In genomic region chr7:148402159-148402558, GRCh38 we compare ENCODE assay signal across 18 cellular contexts.
DNase-seq lines count a peak whose midpoint lies in the region; ATAC-seq, FAIRE-seq and TF ChIP-seq lines count a peak whose summit lies in the region.
"Had no signal": no experiment of that assay in that cellular context is flagged by ENCODE, and none has a peak within 500 bp of the region (broad histone marks: within the 10 kb centered on the region; RNA-seq: fewer than 3 reads in every experiment).

No MANE protein-coding gene starts in this region.

- H3K27me3 ChIP-seq in KMS-11 (ENCODE audit: insufficient read depth, low read depth), result no peaks in the 10 kb centered on the region
- H3K27me3 ChIP-seq in keratinocyte (ENCODE audit: control insufficient read depth, extremely low read depth, insufficient read depth, low read length), result no peaks in the 10 kb centered on the region
- H3K27me3 ChIP-seq: brain microvascular endothelial cell, dorsolateral prefrontal cortex had no signal

- no peak for TF ChIP-seq CTCF in KMS-11 (conservative IDR thresholded peaks at IDR 0.05; ENCODE audit: low read depth, low read length)
- TF ChIP-seq CTCF in keratinocyte (optimal IDR thresholded peaks at IDR 0.05 in 1 of 3, IDR thresholded peaks at IDR 0.05 in 1 of 3, conservative IDR thresholded peaks at IDR 0.05 in 1 of 3; ENCODE audit: extremely low read depth in 1 of 3, insufficient read depth in 2 of 3, low read length in 3 of 3), result no peak

- H4K20me1 ChIP-seq in KMS-11 (ENCODE audit: insufficient read depth) (no peaks in the 10 kb centered on the region), keratinocyte (ENCODE audit: control insufficient read depth, extremely low read depth, insufficient read depth, low read length) (no peaks in the 10 kb centered on the region)

- H3K27ac ChIP-seq in KMS-11, result no peak overlapping the region
- H3K27ac ChIP-seq in SK-N-MC, result 0 out of 2 replicates have a peak overlapping the region, but pooled peaks have one; percentile 44
- H3K27ac ChIP-seq in keratinocyte (ENCODE audit: control insufficient read depth, insufficient read depth, low read length), result peak overlapping the region; percentile 39
- H3K27ac ChIP-seq: brain microvascular endothelial cell, SJCRH30, upper lobe of right lung had no signal

- dilution Hi-C loops in keratinocyte (cut with MboI; ENCODE audit: extremely low pct_ligation_motif_present, low sequenced_read_pairs), result no loop called here

- peak overlapping the region; percentile 15; the same call in 1 of the 2 replicates for H3K4me2 ChIP-seq in KMS-11
- H3K4me2 ChIP-seq in keratinocyte (ENCODE audit: control insufficient read depth, extremely low read depth, insufficient read depth, low read depth, low read length), result peak overlapping the region; percentile 69

- H3K9me1 ChIP-seq in keratinocyte (ENCODE audit: control insufficient read depth, extremely low read depth, insufficient read depth, low read length), result no peaks in the 10 kb centered on the region

- ATAC-seq in HG03439 (IDR thresholded peaks at IDR 0.05; ENCODE audit: unreplicated experiment) (no peak), GM18861 (IDR thresholded peaks at IDR 0.05; ENCODE audit: unreplicated experiment) (no peak)
- ATAC-seq: HCT116, right cardiac atrium, upper lobe of right lung had no signal

- no peak overlapping the region for H3K9ac ChIP-seq in KMS-11
- peak overlapping the region; percentile 45 for H3K9ac ChIP-seq in SK-N-MC (ENCODE audit: insufficient read length)
- no peak overlapping the region for H3K9ac ChIP-seq in keratinocyte (ENCODE audit: control insufficient read depth, extremely low read depth, insufficient read depth, low read length)

- H3K4me1 ChIP-seq in KMS-11 (ENCODE audit: low read depth, poor library complexity, severe bottlenecking), result peaks cover 44% of the 10 kb centered on the region
- peaks cover 17% of the 10 kb centered on the region for H3K4me1 ChIP-seq in keratinocyte (ENCODE audit: control insufficient read depth, extremely low read depth, insufficient read depth, low read length)
- H3K4me1 ChIP-seq: SJCRH30, upper lobe of right lung had no signal

- H3K36me3 ChIP-seq in KMS-11 (ENCODE audit: insufficient read depth), result no peaks in the 10 kb centered on the region
- H3K36me3 ChIP-seq in SK-N-MC (ENCODE audit: insufficient read depth, low read length), result no peaks in the 10 kb centered on the region
- no peaks in the 10 kb centered on the region for H3K36me3 ChIP-seq in keratinocyte (ENCODE audit: control insufficient read depth in 2 of 2, extremely low read depth in 1 of 2, insufficient read depth in 2 of 2, low read length in 2 of 2)
- H3K36me3 ChIP-seq: brain microvascular endothelial cell, SJCRH30, upper lobe of right lung had no signal

- no peaks in the 10 kb centered on the region for H3K9me3 ChIP-seq in SK-N-MC (ENCODE audit: low read depth, low read length)
- H3K9me3 ChIP-seq in keratinocyte (ENCODE audit: control insufficient read depth, low read depth, low read length), result no peaks in the 10 kb centered on the region
- H3K9me3 ChIP-seq: SJCRH30, upper lobe of right lung had no signal

- DNase-seq in Daoy (ENCODE audit: low read depth), result peak; percentile 19
- DNase-seq in SK-N-MC (ENCODE audit: low read depth, low spot score), result no peak
- no peak for DNase-seq in keratinocyte (ENCODE audit: low read depth, low spot score)
- no peak for DNase-seq in occipital lobe (lab: John Stamatoyannopoulos, UW)
- DNase-seq: activated CD4-positive, CD25-positive, alpha-beta regulatory T cell; activated CD8-positive, alpha-beta memory T cell treated with anti-CD3 and anti-CD28 coated beads for 24 hours; brain microvascular endothelial cell; dorsolateral prefrontal cortex; glutamatergic neuron; NCI-H187 treated with DMSO at 0.1 percent for 48 hours; NCI-H524; right cardiac atrium; SJCRH30; upper lobe of right lung had no signal

- H3K4me3 ChIP-seq in KMS-11 (IDR thresholded peaks at IDR 0.05; ENCODE audit: insufficient read depth, low read depth, low read length) (no peak overlapping the region), SK-N-MC (no peak overlapping the region), keratinocyte (ENCODE audit: control insufficient read depth in 2 of 3, extremely low read depth in 1 of 3, insufficient read depth in 2 of 3, low read depth in 1 of 3, low read length in 3 of 3) (peak overlapping the region in 2 of 3 experiments; percentile 19 to 30)
- H3K4me3 ChIP-seq: dorsolateral prefrontal cortex, SJCRH30, upper lobe of right lung had no signal

- no peaks in the 10 kb centered on the region for H3K79me2 ChIP-seq in KMS-11 (ENCODE audit: insufficient read depth, low read depth)
- no peaks in the 10 kb centered on the region for H3K79me2 ChIP-seq in keratinocyte (ENCODE audit: control insufficient read depth, insufficient read depth, low read length)

- H2AFZ ChIP-seq in KMS-11 (ENCODE audit: low read depth) (peak overlapping the region; percentile 16; the same call in 1 of the 2 replicates), keratinocyte (ENCODE audit: control insufficient read depth, low read length) (peak overlapping the region; percentile 84)

- FAIRE-seq in keratinocyte (lab: Jason Lieb, UNC), result peak; percentile 85

Comparison
In these comparisons a context has a peak if more than half of its experiments do, and no peak if none do; other contexts are left out.
1. H3K4me3 ChIP-seq: peak in keratinocyte (2 of 3); none in KMS-11 (single experiment) and SK-N-MC (single experiment).